ENCODE assay signal across 18 cellular contexts in the genomic region with DNA sequence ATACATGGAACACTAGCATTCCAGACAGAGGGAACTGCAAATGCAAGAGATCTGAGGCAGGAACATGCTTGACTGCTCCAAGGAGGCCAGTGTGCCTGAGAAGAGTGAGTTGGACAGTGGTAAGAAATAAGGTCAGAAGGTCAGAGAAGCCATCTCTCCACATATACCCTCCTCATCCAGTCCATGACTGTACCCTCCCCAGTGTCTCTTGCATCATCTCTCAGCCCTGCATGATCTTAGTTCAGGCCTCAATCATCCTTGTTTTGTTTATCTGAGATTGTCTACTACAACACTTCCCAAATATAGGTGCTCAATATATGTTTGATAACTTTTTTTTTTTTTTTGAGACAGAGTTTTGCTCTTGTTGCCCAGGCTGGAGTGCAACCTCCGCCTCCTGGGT.
"Had no signal": no experiment of that assay in that cellular context is flagged by ENCODE, and none has a peak within 500 bp of the region (broad histone marks: within the 10 kb centered on the region; RNA-seq: fewer than 3 reads in every experiment).

No MANE protein-coding gene starts in this region.

- H3K27ac ChIP-seq: coronary artery, hepatocyte, right atrium auricular region, sigmoid colon, skin epidermis, testis, tibial nerve had no signal

- H3K4me3 Mint-ChIP-seq: endodermal cell had no signal

- H3K4me1 Mint-ChIP-seq: endodermal cell had no signal

- ATAC-seq: left cardiac atrium; left ventricle myocardium superior; naive thymus-derived CD4-positive, alpha-beta T cell had no signal

- H3K27me3 Mint-ChIP-seq: naive thymus-derived CD4-positive, alpha-beta T cell had no signal

- DNase-seq: effector CD4-positive, alpha-beta T cell; endodermal cell; erythroblast; foreskin melanocyte; head of caudate nucleus; kidney; left cardiac atrium; left ventricle myocardium superior; naive thymus-derived CD4-positive, alpha-beta T cell; posterior cingulate gyrus; sigmoid colon; stimulated activated naive CD4-positive, alpha-beta T cell treated with Interleukin-2 at 50 U/mL for 16 hours; testis had no signal

- H3K27ac Mint-ChIP-seq: endodermal cell; naive thymus-derived CD4-positive, alpha-beta T cell had no signal
